Comparison of ENCODE assay signal across 8 cellular contexts in genomic region chr2:23346781-23347180, GRCh38.
"Had no signal": no experiment of that assay in that cellular context is flagged by ENCODE, and none has a peak within 500 bp of the region (broad histone marks: within the 10 kb centered on the region; RNA-seq: fewer than 3 reads in every experiment).

No MANE protein-coding gene starts in this region.

- H3K9me3 ChIP-seq: HAP-1 had no signal

- H3K27ac ChIP-seq: GM23248 had no signal

- H3K4me3 ChIP-seq: GM23248, HAP-1 had no signal

- H3K9ac ChIP-seq: GM23248 had no signal

- H2AFZ ChIP-seq: GM23248 had no signal

- H3K27ac Mint-ChIP-seq: HFFc6, IgD-negative memory B cell had no signal

- H3K36me3 Mint-ChIP-seq: IgD-negative memory B cell had no signal

- DNase-seq: GM23248, GOT3, H7, HFFc6, KBM-7 had no signal

- ATAC-seq: HCT116 had no signal

- H3K4me1 ChIP-seq: HAP-1 had no signal

- H3K36me3 ChIP-seq: HAP-1 had no signal

- H3K4me3 Mint-ChIP-seq: HFFc6, IgD-negative memory B cell had no signal

- H3K9me3 Mint-ChIP-seq: HFFc6, IgD-negative memory B cell had no signal
